In genomic region chr3:173055228-173055933, GRCh38 we compare ENCODE assay signal across 1 cellular context.
TF ChIP-seq lines count a peak whose summit lies in the region.

No MANE protein-coding gene starts in this region.

TF ChIP-seq in A549, 52 proteins besides CTCF, POLR2A, EP300 and RAD21 (continued from another document):
- TF ChIP-seq BCL3 (IDR thresholded peaks at IDR 0.05) (no peak), ZC3H11A (IDR thresholded peaks at IDR 0.05) (no peak), E2F6 (IDR thresholded peaks at IDR 0.05; ENCODE audit: borderline replicate concordance, low read depth) (no peak), FOSL2 (IDR thresholded peaks at IDR 0.05) (no peak), FOSL2 (CRISPR knock-in tag; IDR thresholded peaks at IDR 0.05) (no peak), HOXB5 (CRISPR knock-in tag; IDR thresholded peaks at IDR 0.05) (no peak), ZNF302 (CRISPR knock-in tag; IDR thresholded peaks at IDR 0.05) (no peak)
